In the genomic region with DNA sequence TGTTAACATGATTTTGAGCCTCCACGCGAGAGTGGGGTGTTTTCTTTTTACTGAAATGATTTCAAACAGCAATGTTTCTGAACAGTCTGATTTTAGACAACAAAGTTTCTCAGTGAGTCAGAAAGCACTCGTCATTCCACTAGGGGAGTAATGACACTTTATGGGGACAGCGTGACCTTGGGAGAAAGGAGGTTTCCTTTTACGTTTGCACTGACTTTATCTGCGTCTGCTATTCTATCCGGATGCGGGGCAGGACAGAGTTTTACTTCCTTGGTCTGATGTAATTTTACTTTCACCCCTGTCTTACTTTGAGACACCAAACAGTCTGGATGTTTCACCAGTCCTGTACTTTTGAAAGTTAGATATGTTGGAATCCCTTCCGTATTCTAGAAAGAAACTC, we compare ENCODE assay signal across 26 cellular contexts. TPM values are rescaled to one million over a fixed set of nuclear protein-coding genes. Genes with fewer than 3 reads are reported as not detected.
DNase-seq lines count a peak whose midpoint lies in the region; ATAC-seq, FAIRE-seq and TF ChIP-seq lines count a peak whose summit lies in the region.
"Had no signal": no experiment of that assay in that cellular context is flagged by ENCODE, and none has a peak within 500 bp of the region (broad histone marks: within the 10 kb centered on the region; RNA-seq: fewer than 3 reads in every experiment).

No MANE protein-coding gene starts in this region.

- intact Hi-C loops in left cardiac atrium (cut with DNase I) (no loop called here), mucosa of descending colon (cut with DNase I, micrococcal nuclease) (no loop called here), uterus (cut with DNase I; ENCODE audit: low total_unique reads) (no loop called here)

- H3K4me3 ChIP-seq in brain microvascular endothelial cell (ENCODE audit: low read depth, low read length) (no peak overlapping the region), mucosa of descending colon (no peak overlapping the region), uterus (no peak overlapping the region)
- H3K4me3 ChIP-seq: gastroesophageal sphincter, upper lobe of left lung had no signal

- H3K36me3 ChIP-seq in brain microvascular endothelial cell (replicated peaks) (no peaks in the 10 kb centered on the region), mucosa of descending colon (ENCODE audit: low read depth) (no peaks in the 10 kb centered on the region), uterus (no peaks in the 10 kb centered on the region)
- H3K36me3 ChIP-seq: gastroesophageal sphincter, neutrophil, upper lobe of left lung had no signal

- DNase-seq in brain microvascular endothelial cell (peak; percentile 40), left cardiac atrium (no peak), mucosa of descending colon (no peak), uterus (peak; percentile 46 to 80), ACHN (no peak), CD1c-positive myeloid dendritic cell (ENCODE audit: extremely low spot score) (no peak), frontal cortex (ENCODE audit: low spot score in 2 of 2) (no peak)
- DNase-seq: activated CD4-positive, alpha-beta T cell treated with anti-CD3 and anti-CD28 coated beads, Interleukin-2, amount 50 U/mL, for 48 hours; activated naive CD4-positive, alpha-beta T cell treated with anti-CD3 and anti-CD28 coated beads for 36 hours; IMR-90; MM.1S; NCI-H748 treated with DMSO at 0.1 percent for 48 hours; OCI-M1; retina; SIG-M5; stimulated activated naive CD4-positive, alpha-beta T cell treated with Interleukin-2 at 50 U/mL for 16 hours; T-cell; upper lobe of left lung had no signal

- TF ChIP-seq CTCF in brain microvascular endothelial cell (IDR thresholded peaks at IDR 0.05; ENCODE audit: low read depth, low read length, missing control alignments) (no peak), mucosa of descending colon (IDR thresholded peaks at IDR 0.05) (no peak), uterus (IDR thresholded peaks at IDR 0.05) (peak in 3 of 4 experiments; percentile 3 to 15 (median 9))

- TF ChIP-seq POLR2A in uterus (IDR thresholded peaks at IDR 0.05): no peak

- H3K27me3 ChIP-seq in brain microvascular endothelial cell (replicated peaks) (no peaks in the 10 kb centered on the region), uterus (no peaks in the 10 kb centered on the region)
- H3K27me3 ChIP-seq: gastroesophageal sphincter, neutrophil, upper lobe of left lung had no signal

- FAIRE-seq in frontal cortex (lab: Jason Lieb, UNC): no peak
- FAIRE-seq: astrocyte, H1 had no signal

- peaks cover 6% of the 10 kb centered on the region for H3K4me1 ChIP-seq in mucosa of descending colon (ENCODE audit: low read depth)
- peaks cover 0 to 9% of the 10 kb centered on the region in 2 donors for H3K4me1 ChIP-seq in uterus
- H3K4me1 ChIP-seq: gastroesophageal sphincter had no signal

- ATAC-seq in left cardiac atrium (peak; percentile 60 to 81), mucosa of descending colon (peak; percentile 72), HG03108 (IDR thresholded peaks at IDR 0.05; ENCODE audit: unreplicated experiment) (no peak)
- ATAC-seq: gastroesophageal sphincter, T-cell had no signal

- no peak overlapping the region for H3K27ac ChIP-seq in brain microvascular endothelial cell
- H3K27ac ChIP-seq in uterus: peak overlapping the region; percentile 84 to 98
- H3K27ac ChIP-seq: gastroesophageal sphincter, HL-60, neutrophil, VCaP had no signal

- H3K9me3 ChIP-seq in mucosa of descending colon: no peaks in the 10 kb centered on the region
- no peaks in the 10 kb centered on the region for H3K9me3 ChIP-seq in uterus
- H3K9me3 ChIP-seq: neutrophil, upper lobe of left lung had no signal

- in situ Hi-C loops in brain microvascular endothelial cell (cut with HindIII; ENCODE audit: low pct_ligation_motif_present, low sequenced_read_pairs): no loop called here
- in situ Hi-C loops in ACHN (cut with HindIII; ENCODE audit: low pct_ligation_motif_present, low pct_unique_long_range_greater_than_20kb, low sequenced_read_pairs): no loop called here

RNA-seq across cellular contexts. Expression of a gene that starts 20.7 kb away (rescaled TPM):
- total RNA-seq in left cardiac atrium (1 to 10 TPM; 1.4 to 1.7 TPM), mucosa of descending colon (1 to 10 TPM; 1.0 to 2.9 (median 2.3) TPM), uterus (10 to 100 TPM in 3 of 4 donors, 1 to 10 TPM in 1; 6.2 to 28.5 (median 18.4) TPM), frontal cortex (4.9 TPM)
- total RNA-seq: B cell, IMR-90 had no signal

Comparison
In these comparisons a context has a peak if more than half of its experiments do, and no peak if none do; other contexts are left out.
1. DNase-seq: peak in brain microvascular endothelial cell (single experiment) and uterus (2 of 2); none in left cardiac atrium (single experiment), mucosa of descending colon (0 of 3), ACHN (single experiment), CD1c-positive myeloid dendritic cell (single experiment) and frontal cortex (0 of 2).
2. CTCF ChIP-seq: peak in uterus (3 of 4); none in brain microvascular endothelial cell (single experiment) and mucosa of descending colon (single experiment).